9 cellular contexts compared by ENCODE assay signal in genomic region chr1:183473286-183473536, GRCh38. TPM values are rescaled to one million over a fixed set of nuclear protein-coding genes. Genes with fewer than 3 reads are reported as not detected.
DNase-seq lines count a peak whose midpoint lies in the region; ATAC-seq, FAIRE-seq and TF ChIP-seq lines count a peak whose summit lies in the region.
"Had no signal": no experiment of that assay in that cellular context is flagged by ENCODE, and none has a peak within 500 bp of the region (broad histone marks: within the 10 kb centered on the region; RNA-seq: fewer than 3 reads in every experiment).

No MANE protein-coding gene starts in this region.

- no peak for ATAC-seq in activated CD4-positive, alpha-beta T cell treated with anti-CD3 and anti-CD28 coated beads for 36 hours
- ATAC-seq in HG03196 (IDR thresholded peaks at IDR 0.05; ENCODE audit: unreplicated experiment) (no peak), GM21381 (IDR thresholded peaks at IDR 0.05; ENCODE audit: unreplicated experiment) (no peak)

- H3K27me3 ChIP-seq in keratinocyte (ENCODE audit: control insufficient read depth, extremely low read depth, insufficient read depth, low read length) = no peaks in the 10 kb centered on the region
- no peaks in the 10 kb centered on the region for H3K27me3 ChIP-seq in suprapubic skin

- peaks cover 0 to 3% of the 10 kb centered on the region in 2 experiments for H3K36me3 ChIP-seq in keratinocyte (ENCODE audit: control insufficient read depth in 2 of 2, extremely low read depth in 1 of 2, insufficient read depth in 2 of 2, low read length in 2 of 2)
- no peaks in the 10 kb centered on the region for H3K36me3 ChIP-seq in suprapubic skin

- intact Hi-C loops in activated CD4-positive, alpha-beta T cell treated with anti-CD3 and anti-CD28 coated beads for 36 hours (cut with DNase I, micrococcal nuclease) = loop anchor here (2.0 to 10.0 kb wide), 12 partner anchors 26 to 1844 kb away; partner anchors contain the start of genes C1orf21 (in 1 of the 2), GLUL (in 1 of the 2), IVNS1ABP (in 1 of the 2) and LAMC1 (in 1 of the 2)

- TF ChIP-seq EP300 in suprapubic skin (IDR thresholded peaks at IDR 0.05) = no peak

- POLR2A ChIA-PET in activated CD4-positive, alpha-beta T cell treated with anti-CD3 and anti-CD28 coated beads for 36 hours (lab: Charles Lee) = no interaction called here

- H3K27ac ChIP-seq in keratinocyte (ENCODE audit: control insufficient read depth, insufficient read depth, low read length) (peak overlapping the region; percentile 77), suprapubic skin (peak overlapping the region; percentile 98)

- no peak for TF ChIP-seq CTCF in keratinocyte (optimal IDR thresholded peaks at IDR 0.05 in 1 of 3, IDR thresholded peaks at IDR 0.05 in 1 of 3, conservative IDR thresholded peaks at IDR 0.05 in 1 of 3; ENCODE audit: extremely low read depth in 1 of 3, insufficient read depth in 2 of 3, low read length in 3 of 3)
- no peak for TF ChIP-seq CTCF in suprapubic skin (IDR thresholded peaks at IDR 0.05)

- H2AFZ ChIP-seq in keratinocyte (ENCODE audit: control insufficient read depth, low read length) = peak overlapping the region; percentile 77

- no peak for TF ChIP-seq POLR2A in suprapubic skin (IDR thresholded peaks at IDR 0.05)

- H3K36me3 Mint-ChIP-seq in activated CD4-positive, alpha-beta T cell treated with anti-CD3 and anti-CD28 coated beads for 36 hours (ENCODE audit: low read depth) = peaks cover 11% of the 10 kb centered on the region
- H3K36me3 Mint-ChIP-seq in activated naive CD8-positive, alpha-beta T cell = peaks cover 4% of the 10 kb centered on the region

- CTCF ChIA-PET in activated CD4-positive, alpha-beta T cell treated with anti-CD3 and anti-CD28 coated beads for 36 hours (lab: Charles Lee) = interaction anchor here (0.6 to 2.5 kb wide), 6 partner anchors 9 to 584 kb away, joined by 3 to 13 read pairs (median 4); no protein-coding TSS in a partner anchor

- H3K4me1 Mint-ChIP-seq in activated CD4-positive, alpha-beta T cell treated with anti-CD3 and anti-CD28 coated beads for 36 hours = peaks cover 28% of the 10 kb centered on the region
- peaks cover 34% of the 10 kb centered on the region for H3K4me1 Mint-ChIP-seq in activated naive CD8-positive, alpha-beta T cell (ENCODE audit: low read depth)

- H3K9ac ChIP-seq in keratinocyte (ENCODE audit: control insufficient read depth, extremely low read depth, insufficient read depth, low read length) = peak overlapping the region; percentile 99

- dilution Hi-C loops in keratinocyte (cut with MboI; ENCODE audit: extremely low pct_ligation_motif_present, low sequenced_read_pairs) = no loop called here

- H3K4me3 ChIP-seq in keratinocyte (ENCODE audit: control insufficient read depth in 2 of 3, extremely low read depth in 1 of 3, insufficient read depth in 2 of 3, low read depth in 1 of 3, low read length in 3 of 3) (peak overlapping the region; percentile 88 to 98 (median 90)), suprapubic skin (peak overlapping the region; percentile 78)

- H3K4me3 Mint-ChIP-seq in activated CD4-positive, alpha-beta T cell treated with anti-CD3 and anti-CD28 coated beads for 36 hours = peak overlapping the region; percentile 86
- peak overlapping the region; percentile 95 for H3K4me3 Mint-ChIP-seq in activated naive CD8-positive, alpha-beta T cell

- no peaks in the 10 kb centered on the region for H4K20me1 ChIP-seq in keratinocyte (ENCODE audit: control insufficient read depth, extremely low read depth, insufficient read depth, low read length)

- H3K9me1 ChIP-seq in keratinocyte (ENCODE audit: control insufficient read depth, extremely low read depth, insufficient read depth, low read length) = no peaks in the 10 kb centered on the region

- H3K27me3 Mint-ChIP-seq in activated CD4-positive, alpha-beta T cell treated with anti-CD3 and anti-CD28 coated beads for 36 hours = no peaks in the 10 kb centered on the region
- H3K27me3 Mint-ChIP-seq in activated naive CD8-positive, alpha-beta T cell = no peaks in the 10 kb centered on the region

- peaks cover 57% of the 10 kb centered on the region for H3K79me2 ChIP-seq in keratinocyte (ENCODE audit: control insufficient read depth, insufficient read depth, low read length)

- H3K4me2 ChIP-seq in keratinocyte (ENCODE audit: control insufficient read depth, extremely low read depth, insufficient read depth, low read depth, low read length) = peak overlapping the region; percentile 88

- H3K27ac Mint-ChIP-seq in activated CD4-positive, alpha-beta T cell treated with anti-CD3 and anti-CD28 coated beads for 36 hours = peak overlapping the region; percentile 99
- peak overlapping the region; percentile 100 for H3K27ac Mint-ChIP-seq in activated naive CD8-positive, alpha-beta T cell

- H3K4me1 ChIP-seq in keratinocyte (ENCODE audit: control insufficient read depth, extremely low read depth, insufficient read depth, low read length) (peaks cover 14% of the 10 kb centered on the region), suprapubic skin (peaks cover 46% of the 10 kb centered on the region)

- no peak for FAIRE-seq in keratinocyte (lab: Jason Lieb, UNC)
- FAIRE-seq in HTR-8/SVneo (lab: Jason Lieb, UNC) = no peak

- H3K9me3 ChIP-seq in keratinocyte (ENCODE audit: control insufficient read depth, low read depth, low read length) (no peaks in the 10 kb centered on the region), suprapubic skin (no peaks in the 10 kb centered on the region)

- no peaks in the 10 kb centered on the region for H3K9me3 Mint-ChIP-seq in activated CD4-positive, alpha-beta T cell treated with anti-CD3 and anti-CD28 coated beads for 36 hours (ENCODE audit: low read depth)
- no peaks in the 10 kb centered on the region for H3K9me3 Mint-ChIP-seq in activated naive CD8-positive, alpha-beta T cell (ENCODE audit: low read depth)

- peak; percentile 24 for DNase-seq in activated CD4-positive, alpha-beta T cell treated with anti-CD3 and anti-CD28 coated beads for 36 hours
- no peak for DNase-seq in activated CD4-positive, alpha-beta T cell treated with anti-CD3 and anti-CD28 coated beads, Interleukin-2, amount 50 U/mL, for 1 hour
- DNase-seq in keratinocyte (ENCODE audit: low read depth, low spot score) = no peak
- no peak for DNase-seq in suprapubic skin (ENCODE audit: low spot score in 2 of 2)
- no peak for DNase-seq in HTR-8/SVneo (ENCODE audit: insufficient read length, low spot score)
- DNase-seq: NCI-H1694 treated with DMSO at 0.1 percent for 48 hours had no signal

- WGBS in suprapubic skin = 19% methylated on average over 7 of the region's 7 CpGs

RNA-seq across cellular contexts. Expression of gene SMG7, which starts 0.9 kb away (rescaled TPM):
- total RNA-seq in activated CD4-positive, alpha-beta T cell treated with anti-CD3 and anti-CD28 coated beads for 36 hours = 10 to 100 TPM; 56.6 to 62.1 TPM
- 27.5 to 43.6 TPM (median 38.2 TPM) in 3 replicates for polyA plus RNA-seq in keratinocyte
- polyA plus RNA-seq in keratinocyte (2011; ENCODE audit: low read depth) = 29.1 TPM
- 27.7 and 42.4 TPM in 2 replicates for polyA plus RNA-seq in keratinocyte (2011; cell fraction: cytosol; rRNA removed)
- polyA plus RNA-seq in keratinocyte (2011; cell fraction: nucleus; rRNA removed) = 40.3 and 41.2 TPM in 2 replicates
- 24.1 and 29.8 TPM in 2 replicates for polyA plus RNA-seq in keratinocyte (2012; ENCODE audit: low replicate concordance)
- polyA minus RNA-seq in keratinocyte = 71.7 to 96.5 TPM (median 80.9 TPM) in 3 replicates
- 27.6 TPM for polyA minus RNA-seq in keratinocyte (2011; cell fraction: cytosol; rRNA and poly(A)+ RNA removed)
- polyA minus RNA-seq in keratinocyte (2011; cell fraction: nucleus; rRNA and poly(A)+ RNA removed) = 32.7 and 62.5 TPM in 2 replicates
- total RNA-seq in suprapubic skin = 10 to 100 TPM; 34.4 to 65.3 (median 41.8) TPM

RNA-seq across cellular contexts. Expression of gene NMNAT2, which starts 55.0 kb away (rescaled TPM):
- total RNA-seq in activated CD4-positive, alpha-beta T cell treated with anti-CD3 and anti-CD28 coated beads for 36 hours = not detected
- 0.72 to 0.80 TPM (median 0.76 TPM) in 3 replicates for polyA plus RNA-seq in keratinocyte
- polyA plus RNA-seq in keratinocyte (2011; ENCODE audit: low read depth) = 0.14 TPM
- polyA plus RNA-seq in keratinocyte (2011; cell fraction: cytosol; rRNA removed) = 0.68 and 1.3 TPM in 2 replicates
- polyA plus RNA-seq in keratinocyte (2011; cell fraction: nucleus; rRNA removed) = 1.5 and 2.5 TPM in 2 replicates
- 0.71 and 0.99 TPM in 2 replicates for polyA plus RNA-seq in keratinocyte (2012; ENCODE audit: low replicate concordance)
- 0.16 to 3.0 TPM (median 0.33 TPM) in 3 replicates for polyA minus RNA-seq in keratinocyte
- polyA minus RNA-seq in keratinocyte (2011; cell fraction: cytosol; rRNA and poly(A)+ RNA removed) = 0.38 TPM
- polyA minus RNA-seq in keratinocyte (2011; cell fraction: nucleus; rRNA and poly(A)+ RNA removed) = 0.21 and 0.70 TPM in 2 replicates
- under 1 TPM; 0.48 to 0.81 (median 0.68) TPM for total RNA-seq in suprapubic skin
